ENCODE assay signal across 24 cellular contexts in the genomic region with DNA sequence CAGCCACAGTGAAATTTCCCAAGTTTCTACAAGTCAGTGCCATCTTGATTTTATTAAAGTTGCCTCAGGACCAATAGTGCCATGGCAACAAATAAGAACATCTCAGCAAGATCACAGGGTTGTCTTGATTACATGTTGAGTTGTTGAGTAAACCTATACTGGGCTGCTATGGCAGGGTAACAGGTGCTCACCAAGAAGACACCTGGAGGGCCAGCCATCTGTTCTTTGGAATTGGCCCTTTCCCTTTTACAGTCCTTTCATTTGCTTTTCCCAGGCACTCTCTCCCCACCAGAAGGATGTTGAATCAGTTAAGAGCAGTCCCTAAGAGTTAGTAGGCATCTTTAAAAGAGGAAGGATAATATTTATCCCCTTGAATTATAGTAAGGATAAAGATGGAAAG.
"Had no signal": no experiment of that assay in that cellular context is flagged by ENCODE, and none has a peak within 500 bp of the region (broad histone marks: within the 10 kb centered on the region; RNA-seq: fewer than 3 reads in every experiment).

No MANE protein-coding gene starts in this region.

- H3K4me1 Mint-ChIP-seq: activated CD4-positive, alpha-beta memory T cell treated with anti-CD3 and anti-CD28 coated beads, Interleukin-2, amount 10 ng/mL, durations not matched to agents 7 days and 5 days; activated CD4-positive, alpha-beta T cell treated with anti-CD3 and anti-CD28 coated beads, Interleukin-2, amount 10 ng/mL, durations not matched to agents 7 days and 5 days; activated T-helper 17 cell treated with anti-CD3 and anti-CD28 coated beads, Interleukin-2, amount 50 U/mL, for 72 hours had no signal

- ATAC-seq: activated T-helper 17 cell treated with anti-CD3 and anti-CD28 coated beads, Interleukin-2, amount 50 U/mL, for 72 hours had no signal

- H3K4me3 Mint-ChIP-seq: activated CD4-positive, alpha-beta memory T cell treated with anti-CD3 and anti-CD28 coated beads, Interleukin-2, amount 10 ng/mL, durations not matched to agents 7 days and 5 days; activated CD4-positive, alpha-beta T cell treated with anti-CD3 and anti-CD28 coated beads, Interleukin-2, amount 10 ng/mL, durations not matched to agents 7 days and 5 days; activated naive CD4-positive, alpha-beta T cell treated with anti-CD3 and anti-CD28 coated beads for 36 hours; activated naive CD8-positive, alpha-beta T cell; activated T-helper 17 cell treated with anti-CD3 and anti-CD28 coated beads, Interleukin-2, amount 50 U/mL, for 72 hours had no signal

- H3K4me3 ChIP-seq: cardiac muscle cell, Peyer's patch, SJCRH30 had no signal

- H3K27ac ChIP-seq: brain microvascular endothelial cell, cardiac muscle cell, Peyer's patch, RWPE1, SJCRH30, VCaP had no signal

- H3K27me3 ChIP-seq: brain microvascular endothelial cell, cardiac muscle cell, Peyer's patch, SJCRH30 had no signal

- H3K36me3 Mint-ChIP-seq: activated naive CD8-positive, alpha-beta T cell had no signal

- H3K27ac Mint-ChIP-seq: activated CD4-positive, alpha-beta memory T cell treated with anti-CD3 and anti-CD28 coated beads, Interleukin-2, amount 10 ng/mL, durations not matched to agents 7 days and 5 days; activated CD4-positive, alpha-beta T cell treated with anti-CD3 and anti-CD28 coated beads, Interleukin-2, amount 10 ng/mL, durations not matched to agents 7 days and 5 days; activated naive CD4-positive, alpha-beta T cell treated with anti-CD3 and anti-CD28 coated beads for 36 hours; activated naive CD8-positive, alpha-beta T cell; activated T-helper 17 cell treated with anti-CD3 and anti-CD28 coated beads, Interleukin-2, amount 50 U/mL, for 72 hours had no signal

- DNase-seq: activated CD4-positive, alpha-beta memory T cell treated with anti-CD3 and anti-CD28 coated beads, Interleukin-2, amount 10 ng/mL, durations not matched to agents 7 days and 5 days; activated CD4-positive, alpha-beta T cell treated with anti-CD3 and anti-CD28 coated beads, Interleukin-2, amount 10 ng/mL, durations not matched to agents 7 days and 5 days; activated CD4-positive, CD25-positive, alpha-beta regulatory T cell; activated gamma-delta T cell; activated naive CD4-positive, alpha-beta T cell treated with anti-CD3 and anti-CD28 coated beads for 36 hours; activated T-cell treated with anti-CD3 and anti-CD28 coated beads for 4 hours; activated T-cell treated with anti-CD3 and anti-CD28 coated beads, Interleukin-2, amount 50 U/mL, for 48 hours; brain microvascular endothelial cell; NCI-H1092; NCI-H1417; NCI-H1930; NCI-H446; NCI-H526; NCI-H82; Peyer's patch; Right ventricle myocardium superior; SJCRH30; SK-N-SH; T-helper 1 cell had no signal

- H3K9me3 Mint-ChIP-seq: activated CD4-positive, alpha-beta T cell treated with anti-CD3 and anti-CD28 coated beads, Interleukin-2, amount 10 ng/mL, durations not matched to agents 7 days and 5 days; activated naive CD4-positive, alpha-beta T cell treated with anti-CD3 and anti-CD28 coated beads for 36 hours had no signal

- H3K9me3 ChIP-seq: Peyer's patch, SJCRH30, SK-N-SH had no signal

- H3K36me3 ChIP-seq: brain microvascular endothelial cell, cardiac muscle cell, Peyer's patch, SJCRH30 had no signal

- H3K4me1 ChIP-seq: Peyer's patch, SJCRH30 had no signal

- H3K27me3 Mint-ChIP-seq: activated CD4-positive, alpha-beta memory T cell treated with anti-CD3 and anti-CD28 coated beads, Interleukin-2, amount 10 ng/mL, durations not matched to agents 7 days and 5 days; activated CD4-positive, alpha-beta T cell treated with anti-CD3 and anti-CD28 coated beads, Interleukin-2, amount 10 ng/mL, durations not matched to agents 7 days and 5 days; activated naive CD8-positive, alpha-beta T cell; activated T-helper 17 cell treated with anti-CD3 and anti-CD28 coated beads, Interleukin-2, amount 50 U/mL, for 72 hours had no signal
